11 cellular contexts compared by ENCODE assay signal in the genomic region with DNA sequence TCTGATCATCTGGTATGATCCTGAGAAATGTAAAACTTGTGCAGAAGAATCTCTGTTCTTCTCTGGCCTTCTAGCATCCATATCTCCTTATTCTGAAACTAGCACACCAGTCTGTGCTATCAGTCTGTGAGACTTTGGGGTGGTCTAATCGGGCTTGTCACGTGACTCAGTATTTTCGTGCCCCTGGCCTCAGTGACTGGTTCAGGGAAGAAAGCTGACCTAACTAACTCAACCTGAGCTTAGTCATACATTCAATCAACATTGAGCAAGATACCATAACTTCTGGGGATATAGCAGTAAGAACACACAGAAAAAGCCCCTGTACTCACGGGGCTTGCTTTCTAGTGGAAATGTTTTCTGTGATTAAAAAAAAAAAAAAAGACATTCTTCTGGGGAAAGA.
"Had no signal": no experiment of that assay in that cellular context is flagged by ENCODE, and none has a peak within 500 bp of the region (broad histone marks: within the 10 kb centered on the region; RNA-seq: fewer than 3 reads in every experiment).

No MANE protein-coding gene starts in this region.

- DNase-seq: activated CD4-positive, alpha-beta T cell treated with anti-CD3 and anti-CD28 coated beads for 48 hours; activated naive CD4-positive, alpha-beta T cell treated with anti-CD3 and anti-CD28 coated beads for 36 hours; gastrocnemius medialis; left lung; mesendoderm; nephron progenitor cell; psoas muscle; stimulated activated CD4-positive, alpha-beta T cell treated with anti-CD3 and anti-CD28 coated beads, Interleukin-2, amount 100 ng/mL, for 48 hours; upper lobe of right lung had no signal

- H3K4me3 ChIP-seq: gastrocnemius medialis, left lung, psoas muscle, upper lobe of right lung had no signal

- H3K36me3 ChIP-seq: gastrocnemius medialis, left lung, upper lobe of right lung had no signal

- H3K9me3 ChIP-seq: gastrocnemius medialis, left lung, psoas muscle, upper lobe of right lung had no signal

- ATAC-seq: activated T-helper 17 cell treated with anti-CD3 and anti-CD28 coated beads, Interleukin-2, amount 50 U/mL, for 72 hours; gastrocnemius medialis; left lung; psoas muscle; upper lobe of right lung; WTC11 had no signal

- H3K27me3 ChIP-seq: gastrocnemius medialis, left lung, upper lobe of right lung had no signal

- H3K27ac ChIP-seq: gastrocnemius medialis, left lung, psoas muscle, upper lobe of right lung had no signal

- H3K4me1 ChIP-seq: gastrocnemius medialis, left lung, psoas muscle, upper lobe of right lung had no signal
